14 cellular contexts compared by ENCODE assay signal in genomic region chr4:67721770-67722597, GRCh38. TPM values are rescaled to one million over a fixed set of nuclear protein-coding genes. Genes with fewer than 3 reads are reported as not detected.
DNase-seq lines count a peak whose midpoint lies in the region; FAIRE-seq and TF ChIP-seq lines count a peak whose summit lies in the region.
"Had no signal": no experiment of that assay in that cellular context is flagged by ENCODE, and none has a peak within 500 bp of the region (broad histone marks: within the 10 kb centered on the region; RNA-seq: fewer than 3 reads in every experiment).

No MANE protein-coding gene starts in this region.

- H2BK12ac ChIP-seq in mesenchymal stem cell (ENCODE audit: low read length in 2 of 2) = no peak overlapping the region

- DNase-seq in ELF-1 (ENCODE audit: low read depth, low spot score) (peak; percentile 91), MV-4-11 (lab: John Stamatoyannopoulos, UW) (peak; percentile 17), bronchial epithelial cell (ENCODE audit: low read depth) (peak; percentile 96), mesenchymal stem cell (peak; percentile 60), NCI-H1694 treated with DMSO at 0.1 percent for 48 hours (lab: John Stamatoyannopoulos, UW) (no peak), middle frontal gyrus (ENCODE audit: extremely low spot score, low spot score) (no peak)
- no peak for DNase-seq in activated CD4-positive, CD25-positive, alpha-beta regulatory T cell (lab: John Stamatoyannopoulos, UW)
- DNase-seq in activated CD4-positive, alpha-beta T cell treated with anti-CD3 and anti-CD28 coated beads, Interleukin-2, amount 50 U/mL, for 4 hours = no peak
- DNase-seq: activated CD8-positive, alpha-beta memory T cell treated with anti-CD3 and anti-CD28 coated beads, Interleukin-2, amount 50 U/mL, for 48 hours; adrenal gland had no signal

- no peak overlapping the region for H3K4ac ChIP-seq in mesenchymal stem cell (ENCODE audit: low read depth in 1 of 2, low read length in 2 of 2)

- peaks cover 1% of the 10 kb centered on the region for H3K4me1 ChIP-seq in mesenchymal stem cell (ENCODE audit: control insufficient read depth, insufficient read depth, low read depth, low read length)

- no peaks in the 10 kb centered on the region for H3K36me3 ChIP-seq in bronchial epithelial cell (ENCODE audit: control insufficient read depth, insufficient read depth, low read length)
- peaks cover 9 to 21% of the 10 kb centered on the region in 2 experiments for H3K36me3 ChIP-seq in mesenchymal stem cell (ENCODE audit: control insufficient read depth in 1 of 2, insufficient read depth in 2 of 2, low read depth in 1 of 2, low read length in 2 of 2)
- H3K36me3 ChIP-seq: adrenal gland had no signal

- no peak overlapping the region for H4K8ac ChIP-seq in mesenchymal stem cell (ENCODE audit: low read length)

- H2BK15ac ChIP-seq in mesenchymal stem cell (ENCODE audit: low read depth, poor library complexity, severe bottlenecking) = no peak overlapping the region

- peaks cover 20% of the 10 kb centered on the region for H3K79me1 ChIP-seq in mesenchymal stem cell (replicated peaks; ENCODE audit: low read length, poor library complexity, severe bottlenecking)

- H3K4me2 ChIP-seq in mesenchymal stem cell (ENCODE audit: low read length, poor library complexity, severe bottlenecking) = no peak overlapping the region

- peaks cover under 1% of the 10 kb centered on the region for H3K9me3 ChIP-seq in mesenchymal stem cell (ENCODE audit: control insufficient read depth, low read length)
- H3K9me3 ChIP-seq: adrenal gland had no signal

- WGBS in mesenchymal stem cell = 69% methylated on average over 9 of the region's 9 CpGs

- H3K18ac ChIP-seq in mesenchymal stem cell (ENCODE audit: low read depth in 1 of 2, low read length in 2 of 2) = peak overlapping the region in 1 of 2 experiments; percentile 55

- FAIRE-seq in bronchial epithelial cell (lab: Jason Lieb, UNC) = no peak

- no peak overlapping the region for H3K9ac ChIP-seq in mesenchymal stem cell (ENCODE audit: low read length)

- H3K14ac ChIP-seq in mesenchymal stem cell (ENCODE audit: low read length in 2 of 2) = no peak overlapping the region

- no peak for TF ChIP-seq CTCF in bronchial epithelial cell (IDR thresholded peaks at IDR 0.05; ENCODE audit: insufficient read depth, low read length, severe bottlenecking)

- H2BK120ac ChIP-seq in mesenchymal stem cell (ENCODE audit: low read depth, low read length) = no peak overlapping the region

- no peak overlapping the region for H3K4me3 ChIP-seq in bronchial epithelial cell (ENCODE audit: low read depth, low read length)
- H3K4me3 ChIP-seq in mesenchymal stem cell (ENCODE audit: insufficient read depth in 1 of 2, low read depth in 1 of 2, low read length in 2 of 2) = no peak overlapping the region
- H3K4me3 ChIP-seq: adrenal gland had no signal

- H2BK5ac ChIP-seq in mesenchymal stem cell (ENCODE audit: low read depth, low read length, poor library complexity, severe bottlenecking) = no peak overlapping the region

- H2AFZ ChIP-seq in mesenchymal stem cell (ENCODE audit: low read depth, low read length) = no peak overlapping the region

- no peak overlapping the region for H2AK5ac ChIP-seq in mesenchymal stem cell (ENCODE audit: low read length, severe bottlenecking)

- H4K91ac ChIP-seq in mesenchymal stem cell (ENCODE audit: low read length) = no peak overlapping the region

- no peak overlapping the region for H3K27ac ChIP-seq in mesenchymal stem cell (ENCODE audit: low read length, poor library complexity, severe bottlenecking)
- H3K27ac ChIP-seq: adrenal gland had no signal

- no peaks in the 10 kb centered on the region for H3K27me3 ChIP-seq in bronchial epithelial cell (ENCODE audit: control insufficient read depth, insufficient read depth, low read length)
- H3K27me3 ChIP-seq in mesenchymal stem cell (ENCODE audit: control insufficient read depth in 1 of 2, insufficient read depth in 1 of 2, low read length in 2 of 2) = no peaks in the 10 kb centered on the region
- H3K27me3 ChIP-seq: adrenal gland had no signal

- H3K23ac ChIP-seq in mesenchymal stem cell (ENCODE audit: low read length in 2 of 2) = no peak overlapping the region

RNA-seq across cellular contexts. Expression of gene UBA6, which starts 21.0 kb away (rescaled TPM):
- total RNA-seq in bronchial epithelial cell = 92.9 and 145 TPM in 2 replicates
- polyA plus RNA-seq in mesenchymal stem cell (2013, experiment 1 of 2) = 29.8 TPM
- polyA plus RNA-seq in mesenchymal stem cell (2013, experiment 2 of 2) = 28.6 TPM

RNA-seq across cellular contexts. Expression of gene GNRHR, which starts 32.2 kb away (rescaled TPM):
- total RNA-seq in bronchial epithelial cell = under 0.01 and 0.13 TPM in 2 replicates
- not detected for polyA plus RNA-seq in mesenchymal stem cell (2013, experiment 1 of 2)
- polyA plus RNA-seq in mesenchymal stem cell (2013, experiment 2 of 2) = not detected
- total RNA-seq: CD4-positive, CD25-positive, alpha-beta regulatory T cell; mononuclear cell; pulmonary artery endothelial cell; T-helper 2 cell treated with Interferon-gamma antibody and Interleukin-4, amounts not matched to agents 100 ng/mL and 5 ng/mL, for 36 hours had no signal

Comparison
In these comparisons a context has a peak if more than half of its experiments do, and no peak if none do; other contexts are left out.
1. DNase-seq: peak in ELF-1 (single experiment), MV-4-11 (single experiment), bronchial epithelial cell (single experiment) and mesenchymal stem cell (single experiment); none in NCI-H1694 treated with DMSO at 0.1 percent for 48 hours (single experiment), activated CD4-positive, CD25-positive, alpha-beta regulatory T cell (0 of 4), middle frontal gyrus (single experiment) and activated CD4-positive, alpha-beta T cell treated with anti-CD3 and anti-CD28 coated beads, Interleukin-2, amount 50 U/mL, for 4 hours (0 of 2).